In the genomic region with DNA sequence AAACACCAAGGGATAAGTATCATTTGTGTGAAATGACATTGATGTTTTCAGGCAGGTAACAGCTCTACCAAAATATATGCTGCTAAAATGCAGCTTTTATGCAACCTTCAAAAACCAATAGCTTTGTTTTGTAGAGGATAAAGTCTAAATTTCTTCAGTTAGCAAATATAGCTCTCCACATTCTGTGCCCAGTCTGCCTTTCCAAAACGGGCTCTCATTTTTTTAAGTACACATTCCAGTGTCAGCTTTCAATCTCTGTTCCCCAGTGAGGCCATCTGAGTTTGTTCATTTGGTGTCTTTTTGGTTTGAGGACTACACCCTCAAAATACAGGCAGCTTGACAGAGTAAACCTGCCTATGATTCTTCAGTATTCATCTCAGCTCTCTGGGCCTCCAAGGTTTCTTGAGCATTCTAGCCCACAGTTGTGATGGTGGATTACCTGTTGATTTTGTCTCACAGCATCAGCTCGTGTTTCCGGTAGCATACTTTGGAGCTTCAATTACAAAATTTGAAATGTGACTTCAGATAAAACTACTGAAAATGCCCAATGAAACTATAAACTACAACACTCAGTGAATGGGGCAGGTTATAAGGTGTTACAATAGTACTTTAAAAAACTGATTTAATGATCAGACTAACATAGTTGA, we compare ENCODE assay signal across 14 cellular contexts. TPM values are rescaled to one million over a fixed set of nuclear protein-coding genes. Genes with fewer than 3 reads are reported as not detected.
A peak's percentile ranks its signal among the peaks of the same experiment; 100 is the strongest.
DNase-seq lines count a peak whose midpoint lies in the region; ATAC-seq and TF ChIP-seq lines count a peak whose summit lies in the region.
"Had no signal": no experiment of that assay in that cellular context is flagged by ENCODE, and none has a peak within 500 bp of the region (broad histone marks: within the 10 kb centered on the region; RNA-seq: fewer than 3 reads in every experiment).

No MANE protein-coding gene starts in this region.

- WGBS in heart left ventricle, 4 donors: 43 to 53% (median 46%) methylated on average over 3 of the region's 3 CpGs

- ATAC-seq in heart left ventricle: peak in 2 of 4 donors; percentile 67 to 71
- no peak for ATAC-seq in naive B cell (ENCODE audit: low read depth in 2 of 2)
- ATAC-seq in GM21723 (IDR thresholded peaks at IDR 0.05; ENCODE audit: unreplicated experiment): no peak

- peaks cover 19 to 95% (median 74%) of the 10 kb centered on the region in 12 donors for H3K4me1 ChIP-seq in heart left ventricle
- H3K4me1 ChIP-seq: Caco-2 had no signal

- TF ChIP-seq POLR2A in heart left ventricle (IDR thresholded peaks at IDR 0.05): no peak

- H3K36me3 Mint-ChIP-seq in chondrocyte (ENCODE audit: low read depth): no peaks in the 10 kb centered on the region
- H3K36me3 Mint-ChIP-seq in naive B cell: peaks cover under 1 to 2% of the 10 kb centered on the region in 2 donors

- TF ChIP-seq CTCF in heart left ventricle (IDR thresholded peaks at IDR 0.05) (no peak), chondrocyte (IDR thresholded peaks at IDR 0.05) (no peak)

- H3K27ac Mint-ChIP-seq in chondrocyte (ENCODE audit: unreplicated experiment) (peak overlapping the region; percentile 84), naive B cell (peak overlapping the region; percentile 3 to 79 (median 48))
- H3K27ac Mint-ChIP-seq: type B pancreatic cell had no signal

- no peak overlapping the region for H3K4me3 Mint-ChIP-seq in chondrocyte (ENCODE audit: unreplicated experiment)
- H3K4me3 Mint-ChIP-seq in naive B cell: no peak overlapping the region
- H3K4me3 Mint-ChIP-seq: type B pancreatic cell had no signal

- DNase-seq in heart left ventricle (no peak), cardiac septum (ENCODE audit: low spot score) (no peak), chondrocyte (ENCODE audit: low spot score) (no peak), naive B cell (no peak), retina (no peak), iPS-NIHi7 (ENCODE audit: extremely low spot score) (no peak), NCI-H2029 treated with DMSO at 0.1 percent for 48 hours (lab: John Stamatoyannopoulos, UW) (no peak)
- DNase-seq: activated effector memory CD4-positive, alpha-beta T cell treated with Interleukin-2 at 50 U/mL for 16 hours; Caco-2; NCI-H1092; T-helper 1 cell had no signal

- no peaks in the 10 kb centered on the region for H3K27me3 ChIP-seq in heart left ventricle
- H3K27me3 ChIP-seq: hepatocyte had no signal

- H3K27me3 Mint-ChIP-seq in chondrocyte (ENCODE audit: low read depth) (no peaks in the 10 kb centered on the region), naive B cell (no peaks in the 10 kb centered on the region)
- H3K27me3 Mint-ChIP-seq: type B pancreatic cell had no signal

- H3K4me3 ChIP-seq in heart left ventricle: no peak overlapping the region
- H3K4me3 ChIP-seq: hepatocyte had no signal

- H3K9me3 Mint-ChIP-seq in chondrocyte (ENCODE audit: low read depth) (peaks cover 2% of the 10 kb centered on the region), naive B cell (no peaks in the 10 kb centered on the region)
- H3K9me3 Mint-ChIP-seq: type B pancreatic cell had no signal

- H3K9me3 ChIP-seq in heart left ventricle: no peaks in the 10 kb centered on the region
- H3K9me3 ChIP-seq: Caco-2 had no signal

- intact Hi-C loops in heart left ventricle (cut with DNase I) (loop anchor here in 2 of 10 donors (5.0 to 10.0 kb wide), 2 partner anchors 47 to 49 kb away; no protein-coding TSS in a partner anchor), cardiac septum (cut with DNase I) (loop anchor here (10.0 kb wide), 1 partner anchor 47 kb away; no protein-coding TSS in a partner anchor)

- H3K27ac ChIP-seq in heart left ventricle: peak overlapping the region; percentile 1 to 71 (median 44)
- H3K27ac ChIP-seq: hepatocyte had no signal

- H3K4me1 Mint-ChIP-seq in chondrocyte (ENCODE audit: low read depth) (peaks cover 28% of the 10 kb centered on the region), naive B cell (peaks cover 24 to 39% (median 28%) of the 10 kb centered on the region in 3 donors)

- H3K36me3 ChIP-seq in heart left ventricle: no peaks in the 10 kb centered on the region

RNA-seq across cellular contexts. Expression of a gene that starts 55.7 kb away (rescaled TPM):
- total RNA-seq in heart left ventricle (10 to 100 TPM; 29.6 to 73.7 (median 50.6) TPM), cardiac septum (68.5 TPM), chondrocyte (37.1 to 46.4 TPM (median 44.6 TPM) in 3 replicates)
- polyA plus RNA-seq in heart left ventricle (10 to 100 TPM; 10.4 to 21.5 TPM), naive B cell (ENCODE audit: low read depth in 6 of 6) (100 to 1,000 TPM in 5 of 6 donors, 10 to 100 TPM in 1; 87.7 to 150 (median 106) TPM)
